In the genomic region with DNA sequence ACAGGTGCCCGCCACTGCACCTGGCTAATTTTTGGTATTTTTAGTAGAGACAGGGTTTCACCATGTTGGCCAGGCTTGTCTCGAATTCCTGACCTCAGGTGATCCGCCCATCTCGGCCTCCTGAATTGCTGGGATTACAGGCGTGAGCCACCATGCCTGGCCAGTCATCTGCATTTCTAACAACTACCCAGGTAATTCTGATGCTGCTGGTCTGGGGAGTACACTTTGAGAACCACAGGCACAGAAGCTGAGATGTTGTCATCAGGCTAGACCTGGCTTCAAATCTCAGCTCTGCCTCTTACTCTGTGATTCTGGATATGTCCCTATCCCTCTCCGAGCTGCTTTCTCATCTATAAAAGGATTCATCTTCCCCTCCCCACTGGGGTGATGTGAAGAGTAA, we compare ENCODE assay signal across 2 cellular contexts. TPM values are rescaled to one million over a fixed set of nuclear protein-coding genes. Genes with fewer than 3 reads are reported as not detected.
"Had no signal": no experiment of that assay in that cellular context is flagged by ENCODE, and none has a peak within 500 bp of the region (broad histone marks: within the 10 kb centered on the region; RNA-seq: fewer than 3 reads in every experiment).

No MANE protein-coding gene starts in this region.

RNA-seq across cellular contexts. Expression of gene ASAP3, which starts 10.9 kb away (rescaled TPM):
- polyA plus RNA-seq: immature natural killer cell had no signal

RNA-seq across cellular contexts. Expression of gene E2F2, which starts 36.2 kb away (rescaled TPM):
- polyA plus RNA-seq: naive thymus-derived CD4-positive, alpha-beta T cell had no signal
